ENCODE assay signal across 3 cellular contexts in the genomic region with DNA sequence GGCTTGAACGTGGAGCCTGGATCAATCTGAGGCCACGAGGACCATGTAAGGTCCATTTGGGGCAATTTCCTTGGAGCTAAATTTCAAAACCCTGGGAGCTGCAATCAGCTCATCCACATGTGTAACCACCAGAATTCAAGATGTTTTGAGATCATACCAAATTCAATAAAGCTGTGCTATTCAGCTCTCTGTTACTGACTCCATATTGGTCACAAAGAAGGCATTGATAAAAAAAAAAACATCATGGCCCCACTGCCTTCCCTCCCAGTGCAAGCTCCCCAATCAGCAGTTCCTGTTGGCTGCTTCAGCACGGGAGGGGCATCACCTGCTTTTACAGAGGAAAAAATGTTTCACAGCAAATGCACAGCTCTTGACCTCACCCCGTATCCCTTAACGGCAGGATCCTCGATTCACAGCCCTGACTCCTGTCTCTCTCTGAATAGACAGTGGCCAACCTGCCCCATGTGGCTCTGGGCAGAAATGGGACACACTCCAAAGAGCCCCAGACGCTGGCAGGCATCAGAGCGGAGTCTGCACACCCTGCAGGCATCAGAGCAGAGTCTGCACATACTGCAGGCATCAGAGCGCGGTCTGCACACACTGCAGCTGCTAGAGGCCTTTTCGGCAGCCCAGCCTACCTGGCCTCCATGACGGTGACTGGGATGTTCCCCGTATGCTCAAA.
TF ChIP-seq lines count a peak whose summit lies in the region.

No MANE protein-coding gene starts in this region.

TF ChIP-seq in SK-N-SH, 30 proteins besides CTCF, POLR2A, EP300 and RAD21 (continued from another document):
- TF ChIP-seq FOSL2 (IDR thresholded peaks at IDR 0.05; ENCODE audit: borderline replicate concordance, low read depth), result no peak

TF ChIP-seq in SK-N-SH treated with all-trans-retinoic acid at 6 μM for 48 hours, 23 proteins besides CTCF, POLR2A, EP300 and RAD21 (continues in another document):
- TF ChIP-seq, protein P1, sequence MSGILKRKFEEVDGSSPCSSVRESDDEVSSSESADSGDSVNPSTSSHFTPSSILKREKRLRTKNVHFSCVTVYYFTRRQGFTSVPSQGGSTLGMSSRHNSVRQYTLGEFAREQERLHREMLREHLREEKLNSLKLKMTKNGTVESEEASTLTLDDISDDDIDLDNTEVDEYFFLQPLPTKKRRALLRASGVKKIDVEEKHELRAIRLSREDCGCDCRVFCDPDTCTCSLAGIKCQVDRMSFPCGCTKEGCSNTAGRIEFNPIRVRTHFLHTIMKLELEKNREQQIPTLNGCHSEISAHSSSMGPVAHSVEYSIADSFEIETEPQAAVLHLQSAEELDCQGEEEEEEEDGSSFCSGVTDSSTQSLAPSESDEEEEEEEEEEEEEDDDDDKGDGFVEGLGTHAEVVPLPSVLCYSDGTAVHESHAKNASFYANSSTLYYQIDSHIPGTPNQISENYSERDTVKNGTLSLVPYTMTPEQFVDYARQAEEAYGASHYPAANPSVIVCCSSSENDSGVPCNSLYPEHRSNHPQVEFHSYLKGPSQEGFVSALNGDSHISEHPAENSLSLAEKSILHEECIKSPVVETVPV (CRISPR knock-in tag; IDR thresholded peaks at IDR 0.05), result no peak
- TF ChIP-seq CSDC2 (CRISPR knock-in tag; IDR thresholded peaks at IDR 0.05) (no peak), ESRRG (CRISPR knock-in tag; IDR thresholded peaks at IDR 0.05) (no peak), RARB (CRISPR knock-in tag; IDR thresholded peaks at IDR 0.05) (no peak), ISL1 (CRISPR knock-in tag; IDR thresholded peaks at IDR 0.05) (no peak), ZFP30 (CRISPR knock-in tag; IDR thresholded peaks at IDR 0.05) (no peak), PPARA (CRISPR knock-in tag; IDR thresholded peaks at IDR 0.05; ENCODE audit: borderline replicate concordance) (no peak), TCF4 (CRISPR knock-in tag; IDR thresholded peaks at IDR 0.05; ENCODE audit: borderline replicate concordance) (no peak), ZNF70 (CRISPR knock-in tag; IDR thresholded peaks at IDR 0.05) (no peak), ZC3H10 (CRISPR knock-in tag; IDR thresholded peaks at IDR 0.05) (no peak), ARNTL (CRISPR knock-in tag; IDR thresholded peaks at IDR 0.05; ENCODE audit: borderline replicate concordance, low read depth) (no peak), ZNF565 (CRISPR knock-in tag; conservative IDR thresholded peaks at IDR 0.05; ENCODE audit: low read depth) (no peak), ZFP3 (CRISPR knock-in tag; IDR thresholded peaks at IDR 0.05) (no peak), TOX (CRISPR knock-in tag; IDR thresholded peaks at IDR 0.05; ENCODE audit: borderline replicate concordance) (no peak)
- TF ChIP-seq, protein P2, sequence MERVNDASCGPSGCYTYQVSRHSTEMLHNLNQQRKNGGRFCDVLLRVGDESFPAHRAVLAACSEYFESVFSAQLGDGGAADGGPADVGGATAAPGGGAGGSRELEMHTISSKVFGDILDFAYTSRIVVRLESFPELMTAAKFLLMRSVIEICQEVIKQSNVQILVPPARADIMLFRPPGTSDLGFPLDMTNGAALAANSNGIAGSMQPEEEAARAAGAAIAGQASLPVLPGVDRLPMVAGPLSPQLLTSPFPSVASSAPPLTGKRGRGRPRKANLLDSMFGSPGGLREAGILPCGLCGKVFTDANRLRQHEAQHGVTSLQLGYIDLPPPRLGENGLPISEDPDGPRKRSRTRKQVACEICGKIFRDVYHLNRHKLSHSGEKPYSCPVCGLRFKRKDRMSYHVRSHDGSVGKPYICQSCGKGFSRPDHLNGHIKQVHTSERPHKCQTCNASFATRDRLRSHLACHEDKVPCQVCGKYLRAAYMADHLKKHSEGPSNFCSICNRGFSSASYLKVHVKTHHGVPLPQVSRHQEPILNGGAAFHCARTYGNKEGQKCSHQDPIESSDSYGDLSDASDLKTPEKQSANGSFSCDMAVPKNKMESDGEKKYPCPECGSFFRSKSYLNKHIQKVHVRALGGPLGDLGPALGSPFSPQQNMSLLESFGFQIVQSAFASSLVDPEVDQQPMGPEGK (CRISPR knock-in tag; IDR thresholded peaks at IDR 0.05; ENCODE audit: borderline replicate concordance), result no peak
- TF ChIP-seq, protein P3, sequence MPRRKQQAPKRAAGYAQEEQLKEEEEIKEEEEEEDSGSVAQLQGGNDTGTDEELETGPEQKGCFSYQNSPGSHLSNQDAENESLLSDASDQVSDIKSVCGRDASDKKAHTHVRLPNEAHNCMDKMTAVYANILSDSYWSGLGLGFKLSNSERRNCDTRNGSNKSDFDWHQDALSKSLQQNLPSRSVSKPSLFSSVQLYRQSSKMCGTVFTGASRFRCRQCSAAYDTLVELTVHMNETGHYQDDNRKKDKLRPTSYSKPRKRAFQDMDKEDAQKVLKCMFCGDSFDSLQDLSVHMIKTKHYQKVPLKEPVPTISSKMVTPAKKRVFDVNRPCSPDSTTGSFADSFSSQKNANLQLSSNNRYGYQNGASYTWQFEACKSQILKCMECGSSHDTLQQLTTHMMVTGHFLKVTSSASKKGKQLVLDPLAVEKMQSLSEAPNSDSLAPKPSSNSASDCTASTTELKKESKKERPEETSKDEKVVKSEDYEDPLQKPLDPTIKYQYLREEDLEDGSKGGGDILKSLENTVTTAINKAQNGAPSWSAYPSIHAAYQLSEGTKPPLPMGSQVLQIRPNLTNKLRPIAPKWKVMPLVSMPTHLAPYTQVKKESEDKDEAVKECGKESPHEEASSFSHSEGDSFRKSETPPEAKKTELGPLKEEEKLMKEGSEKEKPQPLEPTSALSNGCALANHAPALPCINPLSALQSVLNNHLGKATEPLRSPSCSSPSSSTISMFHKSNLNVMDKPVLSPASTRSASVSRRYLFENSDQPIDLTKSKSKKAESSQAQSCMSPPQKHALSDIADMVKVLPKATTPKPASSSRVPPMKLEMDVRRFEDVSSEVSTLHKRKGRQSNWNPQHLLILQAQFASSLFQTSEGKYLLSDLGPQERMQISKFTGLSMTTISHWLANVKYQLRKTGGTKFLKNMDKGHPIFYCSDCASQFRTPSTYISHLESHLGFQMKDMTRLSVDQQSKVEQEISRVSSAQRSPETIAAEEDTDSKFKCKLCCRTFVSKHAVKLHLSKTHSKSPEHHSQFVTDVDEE (CRISPR knock-in tag; IDR thresholded peaks at IDR 0.05), result no peak
- TF ChIP-seq, protein P4, sequence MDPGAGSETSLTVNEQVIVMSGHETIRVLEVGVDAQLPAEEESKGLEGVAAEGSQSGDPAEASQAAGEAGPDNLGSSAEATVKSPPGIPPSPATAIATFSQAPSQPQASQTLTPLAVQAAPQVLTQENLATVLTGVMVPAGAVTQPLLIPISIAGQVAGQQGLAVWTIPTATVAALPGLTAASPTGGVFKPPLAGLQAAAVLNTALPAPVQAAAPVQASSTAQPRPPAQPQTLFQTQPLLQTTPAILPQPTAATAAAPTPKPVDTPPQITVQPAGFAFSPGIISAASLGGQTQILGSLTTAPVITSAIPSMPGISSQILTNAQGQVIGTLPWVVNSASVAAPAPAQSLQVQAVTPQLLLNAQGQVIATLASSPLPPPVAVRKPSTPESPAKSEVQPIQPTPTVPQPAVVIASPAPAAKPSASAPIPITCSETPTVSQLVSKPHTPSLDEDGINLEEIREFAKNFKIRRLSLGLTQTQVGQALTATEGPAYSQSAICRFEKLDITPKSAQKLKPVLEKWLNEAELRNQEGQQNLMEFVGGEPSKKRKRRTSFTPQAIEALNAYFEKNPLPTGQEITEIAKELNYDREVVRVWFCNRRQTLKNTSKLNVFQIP (CRISPR knock-in tag; IDR thresholded peaks at IDR 0.05; ENCODE audit: borderline replicate concordance, low read depth), result no peak

TF ChIP-seq in WTC11, 78 proteins besides CTCF, POLR2A, EP300 and RAD21 (continued from another document):
- TF ChIP-seq, protein P5, sequence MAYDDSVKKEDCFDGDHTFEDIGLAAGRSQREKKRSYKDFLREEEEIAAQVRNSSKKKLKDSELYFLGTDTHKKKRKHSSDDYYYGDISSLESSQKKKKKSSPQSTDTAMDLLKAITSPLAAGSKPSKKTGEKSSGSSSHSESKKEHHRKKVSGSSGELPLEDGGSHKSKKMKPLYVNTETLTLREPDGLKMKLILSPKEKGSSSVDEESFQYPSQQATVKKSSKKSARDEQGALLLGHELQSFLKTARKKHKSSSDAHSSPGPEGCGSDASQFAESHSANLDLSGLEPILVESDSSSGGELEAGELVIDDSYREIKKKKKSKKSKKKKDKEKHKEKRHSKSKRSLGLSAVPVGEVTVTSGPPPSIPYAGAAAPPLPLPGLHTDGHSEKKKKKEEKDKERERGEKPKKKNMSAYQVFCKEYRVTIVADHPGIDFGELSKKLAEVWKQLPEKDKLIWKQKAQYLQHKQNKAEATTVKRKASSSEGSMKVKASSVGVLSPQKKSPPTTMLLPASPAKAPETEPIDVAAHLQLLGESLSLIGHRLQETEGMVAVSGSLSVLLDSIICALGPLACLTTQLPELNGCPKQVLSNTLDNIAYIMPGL (CRISPR knock-in tag; IDR thresholded peaks at IDR 0.05), result no peak
- TF ChIP-seq ATF1 (CRISPR knock-in tag; IDR thresholded peaks at IDR 0.05) (no peak), CBFB (CRISPR knock-in tag; IDR thresholded peaks at IDR 0.05; ENCODE audit: low read depth) (no peak), FOXJ3 (CRISPR knock-in tag; IDR thresholded peaks at IDR 0.05; ENCODE audit: borderline replicate concordance) (no peak), NR3C1 (CRISPR knock-in tag; conservative IDR thresholded peaks at IDR 0.05; ENCODE audit: low read depth) (no peak), OVOL2 (CRISPR knock-in tag; IDR thresholded peaks at IDR 0.05; ENCODE audit: borderline replicate concordance) (no peak), MXD4 (CRISPR knock-in tag; IDR thresholded peaks at IDR 0.05; ENCODE audit: borderline replicate concordance) (no peak)
- TF ChIP-seq, protein P6, sequence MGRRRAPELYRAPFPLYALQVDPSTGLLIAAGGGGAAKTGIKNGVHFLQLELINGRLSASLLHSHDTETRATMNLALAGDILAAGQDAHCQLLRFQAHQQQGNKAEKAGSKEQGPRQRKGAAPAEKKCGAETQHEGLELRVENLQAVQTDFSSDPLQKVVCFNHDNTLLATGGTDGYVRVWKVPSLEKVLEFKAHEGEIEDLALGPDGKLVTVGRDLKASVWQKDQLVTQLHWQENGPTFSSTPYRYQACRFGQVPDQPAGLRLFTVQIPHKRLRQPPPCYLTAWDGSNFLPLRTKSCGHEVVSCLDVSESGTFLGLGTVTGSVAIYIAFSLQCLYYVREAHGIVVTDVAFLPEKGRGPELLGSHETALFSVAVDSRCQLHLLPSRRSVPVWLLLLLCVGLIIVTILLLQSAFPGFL (CRISPR knock-in tag; IDR thresholded peaks at IDR 0.05; ENCODE audit: borderline replicate concordance), result no peak
- TF ChIP-seq, protein P7, sequence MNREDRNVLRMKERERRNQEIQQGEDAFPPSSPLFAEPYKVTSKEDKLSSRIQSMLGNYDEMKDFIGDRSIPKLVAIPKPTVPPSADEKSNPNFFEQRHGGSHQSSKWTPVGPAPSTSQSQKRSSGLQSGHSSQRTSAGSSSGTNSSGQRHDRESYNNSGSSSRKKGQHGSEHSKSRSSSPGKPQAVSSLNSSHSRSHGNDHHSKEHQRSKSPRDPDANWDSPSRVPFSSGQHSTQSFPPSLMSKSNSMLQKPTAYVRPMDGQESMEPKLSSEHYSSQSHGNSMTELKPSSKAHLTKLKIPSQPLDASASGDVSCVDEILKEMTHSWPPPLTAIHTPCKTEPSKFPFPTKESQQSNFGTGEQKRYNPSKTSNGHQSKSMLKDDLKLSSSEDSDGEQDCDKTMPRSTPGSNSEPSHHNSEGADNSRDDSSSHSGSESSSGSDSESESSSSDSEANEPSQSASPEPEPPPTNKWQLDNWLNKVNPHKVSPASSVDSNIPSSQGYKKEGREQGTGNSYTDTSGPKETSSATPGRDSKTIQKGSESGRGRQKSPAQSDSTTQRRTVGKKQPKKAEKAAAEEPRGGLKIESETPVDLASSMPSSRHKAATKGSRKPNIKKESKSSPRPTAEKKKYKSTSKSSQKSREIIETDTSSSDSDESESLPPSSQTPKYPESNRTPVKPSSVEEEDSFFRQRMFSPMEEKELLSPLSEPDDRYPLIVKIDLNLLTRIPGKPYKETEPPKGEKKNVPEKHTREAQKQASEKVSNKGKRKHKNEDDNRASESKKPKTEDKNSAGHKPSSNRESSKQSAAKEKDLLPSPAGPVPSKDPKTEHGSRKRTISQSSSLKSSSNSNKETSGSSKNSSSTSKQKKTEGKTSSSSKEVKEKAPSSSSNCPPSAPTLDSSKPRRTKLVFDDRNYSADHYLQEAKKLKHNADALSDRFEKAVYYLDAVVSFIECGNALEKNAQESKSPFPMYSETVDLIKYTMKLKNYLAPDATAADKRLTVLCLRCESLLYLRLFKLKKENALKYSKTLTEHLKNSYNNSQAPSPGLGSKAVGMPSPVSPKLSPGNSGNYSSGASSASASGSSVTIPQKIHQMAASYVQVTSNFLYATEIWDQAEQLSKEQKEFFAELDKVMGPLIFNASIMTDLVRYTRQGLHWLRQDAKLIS (CRISPR knock-in tag; IDR thresholded peaks at IDR 0.05; ENCODE audit: borderline replicate concordance), result no peak
- TF ChIP-seq, protein P8, sequence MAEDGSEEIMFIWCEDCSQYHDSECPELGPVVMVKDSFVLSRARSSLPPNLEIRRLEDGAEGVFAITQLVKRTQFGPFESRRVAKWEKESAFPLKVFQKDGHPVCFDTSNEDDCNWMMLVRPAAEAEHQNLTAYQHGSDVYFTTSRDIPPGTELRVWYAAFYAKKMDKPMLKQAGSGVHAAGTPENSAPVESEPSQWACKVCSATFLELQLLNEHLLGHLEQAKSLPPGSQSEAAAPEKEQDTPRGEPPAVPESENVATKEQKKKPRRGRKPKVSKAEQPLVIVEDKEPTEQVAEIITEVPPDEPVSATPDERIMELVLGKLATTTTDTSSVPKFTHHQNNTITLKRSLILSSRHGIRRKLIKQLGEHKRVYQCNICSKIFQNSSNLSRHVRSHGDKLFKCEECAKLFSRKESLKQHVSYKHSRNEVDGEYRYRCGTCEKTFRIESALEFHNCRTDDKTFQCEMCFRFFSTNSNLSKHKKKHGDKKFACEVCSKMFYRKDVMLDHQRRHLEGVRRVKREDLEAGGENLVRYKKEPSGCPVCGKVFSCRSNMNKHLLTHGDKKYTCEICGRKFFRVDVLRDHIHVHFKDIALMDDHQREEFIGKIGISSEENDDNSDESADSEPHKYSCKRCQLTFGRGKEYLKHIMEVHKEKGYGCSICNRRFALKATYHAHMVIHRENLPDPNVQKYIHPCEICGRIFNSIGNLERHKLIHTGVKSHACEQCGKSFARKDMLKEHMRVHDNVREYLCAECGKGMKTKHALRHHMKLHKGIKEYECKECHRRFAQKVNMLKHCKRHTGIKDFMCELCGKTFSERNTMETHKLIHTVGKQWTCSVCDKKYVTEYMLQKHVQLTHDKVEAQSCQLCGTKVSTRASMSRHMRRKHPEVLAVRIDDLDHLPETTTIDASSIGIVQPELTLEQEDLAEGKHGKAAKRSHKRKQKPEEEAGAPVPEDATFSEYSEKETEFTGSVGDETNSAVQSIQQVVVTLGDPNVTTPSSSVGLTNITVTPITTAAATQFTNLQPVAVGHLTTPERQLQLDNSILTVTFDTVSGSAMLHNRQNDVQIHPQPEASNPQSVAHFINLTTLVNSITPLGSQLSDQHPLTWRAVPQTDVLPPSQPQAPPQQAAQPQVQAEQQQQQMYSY (CRISPR knock-in tag; IDR thresholded peaks at IDR 0.05), result no peak
- TF ChIP-seq, protein P9, sequence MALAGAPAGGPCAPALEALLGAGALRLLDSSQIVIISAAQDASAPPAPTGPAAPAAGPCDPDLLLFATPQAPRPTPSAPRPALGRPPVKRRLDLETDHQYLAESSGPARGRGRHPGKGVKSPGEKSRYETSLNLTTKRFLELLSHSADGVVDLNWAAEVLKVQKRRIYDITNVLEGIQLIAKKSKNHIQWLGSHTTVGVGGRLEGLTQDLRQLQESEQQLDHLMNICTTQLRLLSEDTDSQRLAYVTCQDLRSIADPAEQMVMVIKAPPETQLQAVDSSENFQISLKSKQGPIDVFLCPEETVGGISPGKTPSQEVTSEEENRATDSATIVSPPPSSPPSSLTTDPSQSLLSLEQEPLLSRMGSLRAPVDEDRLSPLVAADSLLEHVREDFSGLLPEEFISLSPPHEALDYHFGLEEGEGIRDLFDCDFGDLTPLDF (CRISPR knock-in tag; IDR thresholded peaks at IDR 0.05), result no peak
